ENCODE assay signal across 1 cellular context in the genomic region with DNA sequence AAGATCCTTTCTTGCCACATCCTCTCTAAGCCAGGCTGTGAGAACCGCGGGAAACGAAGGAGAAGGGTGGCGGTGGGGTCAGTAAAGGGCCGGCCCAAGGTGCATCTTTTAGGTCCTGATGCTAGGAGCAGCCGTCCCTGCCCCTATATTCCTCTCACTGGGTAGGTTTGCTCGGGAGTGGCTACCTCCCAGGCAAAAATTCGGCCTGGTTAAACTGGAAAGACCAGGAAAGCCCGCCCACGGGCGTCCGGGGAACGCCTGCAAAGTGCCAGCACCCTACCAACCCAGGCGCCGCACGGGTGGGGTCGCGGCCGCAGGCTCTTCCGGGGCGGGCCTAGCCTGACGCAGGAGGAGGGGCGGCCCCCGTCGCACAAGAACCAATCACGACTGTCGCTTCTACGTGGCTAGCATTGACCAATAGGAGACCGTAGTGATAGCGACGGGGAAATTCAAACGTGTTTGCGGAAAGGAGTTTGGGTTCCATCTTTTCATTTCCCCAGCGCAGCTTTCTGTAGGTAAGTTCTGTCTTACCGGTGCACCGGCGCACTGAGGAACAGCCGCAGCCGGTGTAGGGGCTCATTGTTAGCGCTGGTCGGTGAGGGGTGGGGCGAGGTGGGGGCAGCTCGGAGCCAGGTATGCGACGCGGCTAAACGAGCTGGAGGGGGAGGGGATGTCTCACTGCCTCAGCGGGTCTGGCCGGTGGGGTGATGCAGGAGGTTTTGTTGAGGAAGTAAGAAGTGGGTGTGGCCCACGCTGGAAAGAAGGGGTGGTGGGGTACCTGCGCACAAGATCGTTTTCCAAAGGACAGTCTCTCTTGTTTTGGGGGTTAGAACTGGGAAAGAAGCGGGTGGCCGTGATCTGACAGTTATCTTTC.
TF ChIP-seq lines count a peak whose summit lies in the region.

A gene (plus strand): TSS at position 451 of the 874 bp plus-strand sequence. CDS start 1,195 bp downstream, outside the sequence.

TF ChIP-seq in HepG2, 621 proteins besides CTCF, POLR2A, EP300 and RAD21 (continued from another document and continues in another):
- TF ChIP-seq, protein P1, sequence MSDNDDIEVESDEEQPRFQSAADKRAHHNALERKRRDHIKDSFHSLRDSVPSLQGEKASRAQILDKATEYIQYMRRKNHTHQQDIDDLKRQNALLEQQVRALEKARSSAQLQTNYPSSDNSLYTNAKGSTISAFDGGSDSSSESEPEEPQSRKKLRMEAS (IDR thresholded peaks at IDR 0.05): no peak
- TF ChIP-seq BRD4 (CRISPR knock-in tag; IDR thresholded peaks at IDR 0.05) (no peak), FOXK1 (CRISPR knock-in tag; IDR thresholded peaks at IDR 0.05; ENCODE audit: borderline replicate concordance, low read depth) (no peak), HDAC2 (CRISPR knock-in tag; IDR thresholded peaks at IDR 0.05) (no peak; the same call in 1 of the 2 replicates), POLR2G (IDR thresholded peaks at IDR 0.05; ENCODE audit: low read depth, low read length) (peak; percentile 85), ZNF3 (CRISPR knock-in tag; IDR thresholded peaks at IDR 0.05) (no peak), ZNF180 (CRISPR knock-in tag; IDR thresholded peaks at IDR 0.05; ENCODE audit: borderline replicate concordance, low read depth) (no peak), ZBTB3 (CRISPR knock-in tag; IDR thresholded peaks at IDR 0.05; ENCODE audit: borderline replicate concordance, low read depth) (no peak), AGO2 (optimal IDR thresholded peaks at IDR 0.05; ENCODE audit: low read depth, low read length) (no peak), YEATS2 (CRISPR knock-in tag; IDR thresholded peaks at IDR 0.05; ENCODE audit: borderline replicate concordance) (0 out of 2 replicates have a peak, but pooled peaks have one; percentile 79), ZNF878 (CRISPR knock-in tag; IDR thresholded peaks at IDR 0.05) (no peak), ZZZ3 (CRISPR knock-in tag; IDR thresholded peaks at IDR 0.05; ENCODE audit: borderline replicate concordance) (no peak), HDAC6 (IDR thresholded peaks at IDR 0.05; ENCODE audit: low read depth, low read length) (no peak), HNF4A (CRISPR knock-in tag; IDR thresholded peaks at IDR 0.05) (no peak), ZNF589 (CRISPR knock-in tag; conservative IDR thresholded peaks at IDR 0.05) (no peak), ZNF747 (CRISPR knock-in tag; IDR thresholded peaks at IDR 0.05; ENCODE audit: borderline replicate concordance) (no peak), ZNF570 (CRISPR knock-in tag; IDR thresholded peaks at IDR 0.05; ENCODE audit: borderline replicate concordance) (no peak), HOXA5 (CRISPR knock-in tag; IDR thresholded peaks at IDR 0.05) (peak; percentile 63; the same call in 1 of the 2 replicates), ZNF558 (CRISPR knock-in tag; IDR thresholded peaks at IDR 0.05; ENCODE audit: borderline replicate concordance) (peak; percentile 40; the same call in 1 of the 2 replicates), ZNF557 (CRISPR knock-in tag; IDR thresholded peaks at IDR 0.05) (no peak), TEAD3 (CRISPR knock-in tag; optimal IDR thresholded peaks at IDR 0.05; ENCODE audit: borderline replicate concordance) (no peak), ZNF549 (CRISPR knock-in tag; IDR thresholded peaks at IDR 0.05) (no peak), ZNF207 (IDR thresholded peaks at IDR 0.05; ENCODE audit: borderline replicate concordance) (no peak), KDM2A (CRISPR knock-in tag; IDR thresholded peaks at IDR 0.05; ENCODE audit: borderline replicate concordance, low read depth) (peak; percentile 52; the same call in 1 of the 2 replicates), ZNF660 (CRISPR knock-in tag; IDR thresholded peaks at IDR 0.05; ENCODE audit: borderline replicate concordance, low read depth) (no peak), ZNF354B (CRISPR knock-in tag; IDR thresholded peaks at IDR 0.05) (no peak), ZNF883 (CRISPR knock-in tag; IDR thresholded peaks at IDR 0.05; ENCODE audit: not compliant biosample characterization) (no peak), FOSL1 (CRISPR knock-in tag; IDR thresholded peaks at IDR 0.05; ENCODE audit: borderline replicate concordance) (no peak), ZNF468 (CRISPR knock-in tag; IDR thresholded peaks at IDR 0.05) (no peak), TAF15 (IDR thresholded peaks at IDR 0.05; ENCODE audit: low read depth, low read length, poor library complexity, severe bottlenecking) (no peak), PCBP1 (IDR thresholded peaks at IDR 0.05; ENCODE audit: borderline replicate concordance, low read depth, low read length) (no peak), SNAPC2 (CRISPR knock-in tag; IDR thresholded peaks at IDR 0.05) (no peak; the same call in 1 of the 2 replicates), SNAI1 (CRISPR knock-in tag; IDR thresholded peaks at IDR 0.05; ENCODE audit: borderline replicate concordance) (peak; percentile 65; the same call in 1 of the 2 replicates), RFX5 (IDR thresholded peaks at IDR 0.05; ENCODE audit: low read depth, low read length) (peak; percentile 65; the same call in 1 of the 2 replicates), KLF16 (CRISPR knock-in tag; IDR thresholded peaks at IDR 0.05) (peak in 1 of 2 experiments; percentile 47; a peak in 2 of 4 replicates), ZNF619 (CRISPR knock-in tag; IDR thresholded peaks at IDR 0.05) (no peak), TRIM24 (CRISPR knock-in tag; IDR thresholded peaks at IDR 0.05) (no peak), ZNF569 (CRISPR knock-in tag; IDR thresholded peaks at IDR 0.05; ENCODE audit: borderline replicate concordance) (no peak), ZFP62 (CRISPR knock-in tag; IDR thresholded peaks at IDR 0.05) (no peak), GTF2F1 (IDR thresholded peaks at IDR 0.05; ENCODE audit: low read length) (no peak), ZBTB7A (CRISPR knock-in tag; IDR thresholded peaks at IDR 0.05) (0 out of 2 replicates have a peak, but pooled peaks have one; percentile 43), RELA (CRISPR knock-in tag; IDR thresholded peaks at IDR 0.05) (no peak), MZF1 (CRISPR knock-in tag; IDR thresholded peaks at IDR 0.05; ENCODE audit: borderline replicate concordance) (no peak), EZH2 (conservative IDR thresholded peaks at IDR 0.05; ENCODE audit: low read depth, low read length) (no peak), CCDC6 (CRISPR knock-in tag; IDR thresholded peaks at IDR 0.05) (peak; percentile 42; the same call in 1 of the 2 replicates), ZEB1 (IDR thresholded peaks at IDR 0.05; ENCODE audit: insufficient replicate concordance, low read depth) (no peak), PHF8 (CRISPR knock-in tag; IDR thresholded peaks at IDR 0.05) (peak; percentile 67), NFE2L2 (IDR thresholded peaks at IDR 0.05; ENCODE audit: low read length) (no peak), ZNF205 (CRISPR knock-in tag; IDR thresholded peaks at IDR 0.05) (no peak), MAFK (conservative IDR thresholded peaks at IDR 0.05 in 1 of 2, IDR thresholded peaks at IDR 0.05 in 1 of 2; ENCODE audit: low read length in 2 of 2) (no peak), REXO4 (CRISPR knock-in tag; IDR thresholded peaks at IDR 0.05; ENCODE audit: borderline replicate concordance) (no peak), KAT8 (CRISPR knock-in tag; IDR thresholded peaks at IDR 0.05) (peak; percentile 80)
- TF ChIP-seq, protein P2, sequence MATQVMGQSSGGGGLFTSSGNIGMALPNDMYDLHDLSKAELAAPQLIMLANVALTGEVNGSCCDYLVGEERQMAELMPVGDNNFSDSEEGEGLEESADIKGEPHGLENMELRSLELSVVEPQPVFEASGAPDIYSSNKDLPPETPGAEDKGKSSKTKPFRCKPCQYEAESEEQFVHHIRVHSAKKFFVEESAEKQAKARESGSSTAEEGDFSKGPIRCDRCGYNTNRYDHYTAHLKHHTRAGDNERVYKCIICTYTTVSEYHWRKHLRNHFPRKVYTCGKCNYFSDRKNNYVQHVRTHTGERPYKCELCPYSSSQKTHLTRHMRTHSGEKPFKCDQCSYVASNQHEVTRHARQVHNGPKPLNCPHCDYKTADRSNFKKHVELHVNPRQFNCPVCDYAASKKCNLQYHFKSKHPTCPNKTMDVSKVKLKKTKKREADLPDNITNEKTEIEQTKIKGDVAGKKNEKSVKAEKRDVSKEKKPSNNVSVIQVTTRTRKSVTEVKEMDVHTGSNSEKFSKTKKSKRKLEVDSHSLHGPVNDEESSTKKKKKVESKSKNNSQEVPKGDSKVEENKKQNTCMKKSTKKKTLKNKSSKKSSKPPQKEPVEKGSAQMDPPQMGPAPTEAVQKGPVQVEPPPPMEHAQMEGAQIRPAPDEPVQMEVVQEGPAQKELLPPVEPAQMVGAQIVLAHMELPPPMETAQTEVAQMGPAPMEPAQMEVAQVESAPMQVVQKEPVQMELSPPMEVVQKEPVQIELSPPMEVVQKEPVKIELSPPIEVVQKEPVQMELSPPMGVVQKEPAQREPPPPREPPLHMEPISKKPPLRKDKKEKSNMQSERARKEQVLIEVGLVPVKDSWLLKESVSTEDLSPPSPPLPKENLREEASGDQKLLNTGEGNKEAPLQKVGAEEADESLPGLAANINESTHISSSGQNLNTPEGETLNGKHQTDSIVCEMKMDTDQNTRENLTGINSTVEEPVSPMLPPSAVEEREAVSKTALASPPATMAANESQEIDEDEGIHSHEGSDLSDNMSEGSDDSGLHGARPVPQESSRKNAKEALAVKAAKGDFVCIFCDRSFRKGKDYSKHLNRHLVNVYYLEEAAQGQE (IDR thresholded peaks at IDR 0.05; ENCODE audit: borderline replicate concordance in 1 of 2, low read depth in 1 of 2, low read length in 2 of 2): no peak
- TF ChIP-seq, protein P3, sequence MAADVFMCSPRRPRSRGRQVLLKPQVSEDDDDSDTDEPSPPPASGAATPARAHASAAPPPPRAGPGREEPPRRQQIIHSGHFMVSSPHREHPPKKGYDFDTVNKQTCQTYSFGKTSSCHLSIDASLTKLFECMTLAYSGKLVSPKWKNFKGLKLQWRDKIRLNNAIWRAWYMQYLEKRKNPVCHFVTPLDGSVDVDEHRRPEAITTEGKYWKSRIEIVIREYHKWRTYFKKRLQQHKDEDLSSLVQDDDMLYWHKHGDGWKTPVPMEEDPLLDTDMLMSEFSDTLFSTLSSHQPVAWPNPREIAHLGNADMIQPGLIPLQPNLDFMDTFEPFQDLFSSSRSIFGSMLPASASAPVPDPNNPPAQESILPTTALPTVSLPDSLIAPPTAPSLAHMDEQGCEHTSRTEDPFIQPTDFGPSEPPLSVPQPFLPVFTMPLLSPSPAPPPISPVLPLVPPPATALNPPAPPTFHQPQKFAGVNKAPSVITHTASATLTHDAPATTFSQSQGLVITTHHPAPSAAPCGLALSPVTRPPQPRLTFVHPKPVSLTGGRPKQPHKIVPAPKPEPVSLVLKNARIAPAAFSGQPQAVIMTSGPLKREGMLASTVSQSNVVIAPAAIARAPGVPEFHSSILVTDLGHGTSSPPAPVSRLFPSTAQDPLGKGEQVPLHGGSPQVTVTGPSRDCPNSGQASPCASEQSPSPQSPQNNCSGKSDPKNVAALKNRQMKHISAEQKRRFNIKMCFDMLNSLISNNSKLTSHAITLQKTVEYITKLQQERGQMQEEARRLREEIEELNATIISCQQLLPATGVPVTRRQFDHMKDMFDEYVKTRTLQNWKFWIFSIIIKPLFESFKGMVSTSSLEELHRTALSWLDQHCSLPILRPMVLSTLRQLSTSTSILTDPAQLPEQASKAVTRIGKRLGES (CRISPR knock-in tag; IDR thresholded peaks at IDR 0.05; ENCODE audit: borderline replicate concordance): no peak
- TF ChIP-seq, protein P4, sequence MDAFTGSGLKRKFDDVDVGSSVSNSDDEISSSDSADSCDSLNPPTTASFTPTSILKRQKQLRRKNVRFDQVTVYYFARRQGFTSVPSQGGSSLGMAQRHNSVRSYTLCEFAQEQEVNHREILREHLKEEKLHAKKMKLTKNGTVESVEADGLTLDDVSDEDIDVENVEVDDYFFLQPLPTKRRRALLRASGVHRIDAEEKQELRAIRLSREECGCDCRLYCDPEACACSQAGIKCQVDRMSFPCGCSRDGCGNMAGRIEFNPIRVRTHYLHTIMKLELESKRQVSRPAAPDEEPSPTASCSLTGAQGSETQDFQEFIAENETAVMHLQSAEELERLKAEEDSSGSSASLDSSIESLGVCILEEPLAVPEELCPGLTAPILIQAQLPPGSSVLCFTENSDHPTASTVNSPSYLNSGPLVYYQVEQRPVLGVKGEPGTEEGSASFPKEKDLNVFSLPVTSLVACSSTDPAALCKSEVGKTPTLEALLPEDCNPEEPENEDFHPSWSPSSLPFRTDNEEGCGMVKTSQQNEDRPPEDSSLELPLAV (CRISPR knock-in tag; conservative IDR thresholded peaks at IDR 0.05; ENCODE audit: low read depth): no peak
- TF ChIP-seq, protein P5, sequence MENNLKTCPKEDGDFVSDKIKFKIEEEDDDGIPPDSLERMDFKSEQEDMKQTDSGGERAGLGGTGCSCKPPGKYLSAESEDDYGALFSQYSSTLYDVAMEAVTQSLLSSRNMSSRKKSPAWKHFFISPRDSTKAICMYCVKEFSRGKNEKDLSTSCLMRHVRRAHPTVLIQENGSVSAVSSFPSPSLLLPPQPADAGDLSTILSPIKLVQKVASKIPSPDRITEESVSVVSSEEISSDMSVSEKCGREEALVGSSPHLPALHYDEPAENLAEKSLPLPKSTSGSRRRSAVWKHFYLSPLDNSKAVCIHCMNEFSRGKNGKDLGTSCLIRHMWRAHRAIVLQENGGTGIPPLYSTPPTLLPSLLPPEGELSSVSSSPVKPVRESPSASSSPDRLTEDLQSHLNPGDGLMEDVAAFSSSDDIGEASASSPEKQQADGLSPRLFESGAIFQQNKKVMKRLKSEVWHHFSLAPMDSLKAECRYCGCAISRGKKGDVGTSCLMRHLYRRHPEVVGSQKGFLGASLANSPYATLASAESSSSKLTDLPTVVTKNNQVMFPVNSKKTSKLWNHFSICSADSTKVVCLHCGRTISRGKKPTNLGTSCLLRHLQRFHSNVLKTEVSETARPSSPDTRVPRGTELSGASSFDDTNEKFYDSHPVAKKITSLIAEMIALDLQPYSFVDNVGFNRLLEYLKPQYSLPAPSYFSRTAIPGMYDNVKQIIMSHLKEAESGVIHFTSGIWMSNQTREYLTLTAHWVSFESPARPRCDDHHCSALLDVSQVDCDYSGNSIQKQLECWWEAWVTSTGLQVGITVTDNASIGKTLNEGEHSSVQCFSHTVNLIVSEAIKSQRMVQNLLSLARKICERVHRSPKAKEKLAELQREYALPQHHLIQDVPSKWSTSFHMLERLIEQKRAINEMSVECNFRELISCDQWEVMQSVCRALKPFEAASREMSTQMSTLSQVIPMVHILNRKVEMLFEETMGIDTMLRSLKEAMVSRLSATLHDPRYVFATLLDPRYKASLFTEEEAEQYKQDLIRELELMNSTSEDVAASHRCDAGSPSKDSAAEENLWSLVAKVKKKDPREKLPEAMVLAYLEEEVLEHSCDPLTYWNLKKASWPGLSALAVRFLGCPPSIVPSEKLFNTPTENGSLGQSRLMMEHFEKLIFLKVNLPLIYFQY (CRISPR knock-in tag; IDR thresholded peaks at IDR 0.05; ENCODE audit: borderline replicate concordance): no peak
- TF ChIP-seq, protein P6, sequence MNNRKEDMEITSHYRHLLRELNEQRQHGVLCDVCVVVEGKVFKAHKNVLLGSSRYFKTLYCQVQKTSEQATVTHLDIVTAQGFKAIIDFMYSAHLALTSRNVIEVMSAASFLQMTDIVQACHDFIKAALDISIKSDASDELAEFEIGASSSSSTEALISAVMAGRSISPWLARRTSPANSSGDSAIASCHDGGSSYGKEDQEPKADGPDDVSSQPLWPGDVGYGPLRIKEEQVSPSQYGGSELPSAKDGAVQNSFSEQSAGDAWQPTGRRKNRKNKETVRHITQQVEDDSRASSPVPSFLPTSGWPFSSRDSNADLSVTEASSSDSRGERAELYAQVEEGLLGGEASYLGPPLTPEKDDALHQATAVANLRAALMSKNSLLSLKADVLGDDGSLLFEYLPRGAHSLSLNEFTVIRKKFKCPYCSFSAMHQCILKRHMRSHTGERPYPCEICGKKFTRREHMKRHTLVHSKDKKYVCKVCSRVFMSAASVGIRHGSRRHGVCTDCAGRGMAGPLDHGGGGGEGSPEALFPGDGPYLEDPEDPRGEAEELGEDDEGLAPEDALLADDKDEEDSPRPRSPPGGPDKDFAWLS (CRISPR knock-in tag; IDR thresholded peaks at IDR 0.05; ENCODE audit: borderline replicate concordance): no peak
